In genomic region chr4:91961504-91961903, GRCh38 we compare ENCODE assay signal across 25 cellular contexts.
DNase-seq lines count a peak whose midpoint lies in the region; ATAC-seq and TF ChIP-seq lines count a peak whose summit lies in the region.
"Had no signal": no experiment of that assay in that cellular context is flagged by ENCODE, and none has a peak within 500 bp of the region (broad histone marks: within the 10 kb centered on the region; RNA-seq: fewer than 3 reads in every experiment).

No MANE protein-coding gene starts in this region.

- H3K27ac Mint-ChIP-seq in MCF 10A (ENCODE audit: low read depth, unreplicated experiment): no peak overlapping the region
- H3K27ac Mint-ChIP-seq: activated CD8-positive, alpha-beta T cell treated with anti-CD3 and anti-CD28 coated beads for 36 hours; activated naive CD8-positive, alpha-beta T cell; CD4-positive, alpha-beta memory T cell; stimulated activated effector memory CD8-positive, alpha-beta T cell treated with anti-CD3 and anti-CD28 coated beads, Interleukin-12 subunit alpha, Interleukin-12 subunit beta, amount 100 ng/mL, for 72 hours had no signal

- H3K4me1 Mint-ChIP-seq in MCF 10A (ENCODE audit: insufficient read depth, unreplicated experiment): peaks cover 7% of the 10 kb centered on the region
- H3K4me1 Mint-ChIP-seq: CD4-positive, alpha-beta memory T cell; stimulated activated effector memory CD8-positive, alpha-beta T cell treated with anti-CD3 and anti-CD28 coated beads, Interleukin-12 subunit alpha, Interleukin-12 subunit beta, amount 100 ng/mL, for 72 hours had no signal

- H3K27me3 ChIP-seq in mammary epithelial cell (ENCODE audit: insufficient read depth, low read length): no peaks in the 10 kb centered on the region
- H3K27me3 ChIP-seq: body of pancreas, heart left ventricle, upper lobe of right lung had no signal

- H2AFZ ChIP-seq in mammary epithelial cell (ENCODE audit: low read depth, low read length): no peak overlapping the region

- H4K20me1 ChIP-seq in mammary epithelial cell (ENCODE audit: insufficient read depth, low read length): no peaks in the 10 kb centered on the region

- H3K36me3 Mint-ChIP-seq in MCF 10A (ENCODE audit: insufficient read depth, unreplicated experiment): no peaks in the 10 kb centered on the region
- H3K36me3 Mint-ChIP-seq: activated naive CD8-positive, alpha-beta T cell; CD4-positive, alpha-beta memory T cell; stimulated activated effector memory CD8-positive, alpha-beta T cell treated with anti-CD3 and anti-CD28 coated beads, Interleukin-12 subunit alpha, Interleukin-12 subunit beta, amount 100 ng/mL, for 72 hours had no signal

- no peak overlapping the region for H3K4me2 ChIP-seq in mammary epithelial cell (ENCODE audit: insufficient read depth, low read depth, low read length)

- no peak overlapping the region for H3K27ac ChIP-seq in mammary epithelial cell (ENCODE audit: insufficient read depth, low read depth, low read length)
- H3K27ac ChIP-seq: body of pancreas, heart left ventricle, prostate gland, upper lobe of right lung had no signal

- DNase-seq in MCF 10A (ENCODE audit: unreplicated experiment) (peak; percentile 2), mammary epithelial cell (no peak), amniotic stem cell (lab: John Stamatoyannopoulos, UW) (peak; percentile 26), fibroblast of pulmonary artery (ENCODE audit: low read depth) (peak; percentile 22), G401 (ENCODE audit: low spot score) (no peak)
- DNase-seq: activated CD8-positive, alpha-beta T cell treated with anti-CD3 and anti-CD28 coated beads for 36 hours; body of pancreas; CD4-positive, alpha-beta memory T cell; cerebellar nuclear complex; DMS 273 treated with DMSO at 0.1 percent for 48 hours; heart left ventricle; left cardiac atrium; NCI-H1436; nucleus accumbens; stimulated activated CD4-positive, alpha-beta T cell treated with anti-CD3 and anti-CD28 coated beads, Interleukin-4, amount 100 ng/mL, for 24 hours; substantia nigra; T-helper 2 cell; upper lobe of right lung had no signal

- dilution Hi-C loops in mammary epithelial cell (cut with HindIII; ENCODE audit: low sequenced_read_pairs): no loop called here

- ATAC-seq in GM18861 (IDR thresholded peaks at IDR 0.05; ENCODE audit: unreplicated experiment) (no peak), GM21381 (IDR thresholded peaks at IDR 0.05; ENCODE audit: unreplicated experiment) (no peak), HG02870 (IDR thresholded peaks at IDR 0.05; ENCODE audit: unreplicated experiment) (no peak)
- ATAC-seq: activated CD8-positive, alpha-beta T cell treated with anti-CD3 and anti-CD28 coated beads for 36 hours; body of pancreas; heart left ventricle; left cardiac atrium; sciatic nerve; stimulated activated effector memory CD8-positive, alpha-beta T cell treated with anti-CD3 and anti-CD28 coated beads, Interleukin-12 subunit alpha, Interleukin-12 subunit beta, amount 100 ng/mL, for 72 hours; upper lobe of right lung had no signal

- no peak overlapping the region for H3K9ac ChIP-seq in mammary epithelial cell (ENCODE audit: insufficient read depth, low read length)

- CTCF ChIA-PET in MCF 10A (lab: Yijun Ruan, JAX) (no interaction called here), mammary epithelial cell (lab: Charles Lee; ENCODE audit: low non-redundant PET) (no interaction called here)

- H3K4me1 ChIP-seq in mammary epithelial cell (ENCODE audit: insufficient read depth, low read length): no peaks in the 10 kb centered on the region
- H3K4me1 ChIP-seq: heart left ventricle, prostate gland, upper lobe of right lung had no signal

- no peaks in the 10 kb centered on the region for H3K36me3 ChIP-seq in mammary epithelial cell (ENCODE audit: insufficient read depth, low read length)
- H3K36me3 ChIP-seq: heart left ventricle, prostate gland, upper lobe of right lung had no signal

- no peaks in the 10 kb centered on the region for H3K9me3 Mint-ChIP-seq in MCF 10A (ENCODE audit: unreplicated experiment)

- H3K4me3 Mint-ChIP-seq in MCF 10A (ENCODE audit: unreplicated experiment): no peak overlapping the region
- H3K4me3 Mint-ChIP-seq: activated CD8-positive, alpha-beta T cell treated with anti-CD3 and anti-CD28 coated beads for 36 hours; activated naive CD8-positive, alpha-beta T cell; CD4-positive, alpha-beta memory T cell; stimulated activated effector memory CD8-positive, alpha-beta T cell treated with anti-CD3 and anti-CD28 coated beads, Interleukin-12 subunit alpha, Interleukin-12 subunit beta, amount 100 ng/mL, for 72 hours had no signal

- POLR2A ChIA-PET in MCF 10A (lab: Yijun Ruan, JAX): no interaction called here

- in situ Hi-C loops in mammary epithelial cell (cut with MboI; ENCODE audit: low sequenced_read_pairs in 2 of 2): no loop called here
- in situ Hi-C loops in G401 (cut with HindIII; ENCODE audit: low sequenced_read_pairs): no loop called here

- TF ChIP-seq CTCF in MCF 10A (IDR thresholded peaks at IDR 0.05; ENCODE audit: unreplicated experiment) (no peak), mammary epithelial cell (conservative IDR thresholded peaks at IDR 0.05 in 1 of 2, IDR thresholded peaks at IDR 0.05 in 1 of 2; ENCODE audit: extremely low read depth in 1 of 2, insufficient read depth in 1 of 2, low read depth in 1 of 2, low read length in 2 of 2) (no peak), fibroblast of pulmonary artery (IDR thresholded peaks at IDR 0.05; ENCODE audit: low read length, missing control alignments) (no peak)

- no peaks in the 10 kb centered on the region for H3K79me2 ChIP-seq in mammary epithelial cell (ENCODE audit: insufficient read depth, low read length)

- BruUV-seq in MCF 10A (replicated peaks; lab: Mats Ljungman, UMichigan): no TSS peak
- no TSS peak for BruUV-seq in mammary epithelial cell (replicated peaks; lab: Mats Ljungman, UMichigan)

- H3K9me3 ChIP-seq in mammary epithelial cell (replicated peaks; ENCODE audit: insufficient read depth, low read length): no peaks in the 10 kb centered on the region
- H3K9me3 ChIP-seq: body of pancreas, heart left ventricle, prostate gland, upper lobe of right lung had no signal

- H3K4me3 ChIP-seq in mammary epithelial cell (replicated peaks in 1 of 3; ENCODE audit: insufficient read depth in 1 of 3, low read depth in 2 of 3, low read length in 3 of 3): no peak overlapping the region
- no peak overlapping the region for H3K4me3 ChIP-seq in fibroblast of pulmonary artery (replicated peaks; ENCODE audit: low read depth, low read length)
- H3K4me3 ChIP-seq: body of pancreas, heart left ventricle, prostate gland, upper lobe of right lung had no signal

- H3K27me3 Mint-ChIP-seq in MCF 10A (ENCODE audit: insufficient read depth, unreplicated experiment): no peaks in the 10 kb centered on the region
- H3K27me3 Mint-ChIP-seq: activated CD8-positive, alpha-beta T cell treated with anti-CD3 and anti-CD28 coated beads for 36 hours; activated naive CD8-positive, alpha-beta T cell; CD4-positive, alpha-beta memory T cell had no signal

- intact Hi-C loops in MCF 10A (cut with micrococcal nuclease) (no loop called here), mammary epithelial cell (cut with micrococcal nuclease) (no loop called here)

Comparison
In these comparisons a context has a peak if more than half of its experiments do, and no peak if none do; other contexts are left out.
1. DNase-seq: peak in MCF 10A (single experiment), amniotic stem cell (single experiment) and fibroblast of pulmonary artery (single experiment); none in mammary epithelial cell (single experiment) and G401 (single experiment).